ENCODE assay signal across 7 cellular contexts in the genomic region with DNA sequence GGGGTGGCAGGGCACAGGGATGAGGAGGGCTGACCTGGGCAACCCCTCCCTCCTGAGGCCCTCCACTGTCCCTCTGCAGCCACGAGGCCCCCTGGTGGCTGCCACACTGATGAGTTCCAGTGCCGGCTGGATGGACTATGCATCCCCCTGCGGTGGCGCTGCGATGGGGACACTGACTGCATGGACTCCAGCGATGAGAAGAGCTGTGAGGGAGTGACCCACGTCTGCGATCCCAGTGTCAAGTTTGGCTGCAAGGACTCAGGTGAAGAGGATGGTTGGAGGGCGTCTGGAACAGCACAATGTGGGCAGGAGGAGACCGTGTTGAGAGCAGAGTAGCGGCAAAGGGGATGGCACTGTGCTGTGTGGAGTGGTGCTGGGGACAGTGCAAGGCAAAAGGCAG. TPM values are rescaled to one million over a fixed set of nuclear protein-coding genes. Genes with fewer than 3 reads are reported as not detected.
DNase-seq lines count a peak whose midpoint lies in the region; ATAC-seq and TF ChIP-seq lines count a peak whose summit lies in the region.

No MANE protein-coding gene starts in this region.

- H3K36me3 ChIP-seq in mammary epithelial cell (ENCODE audit: insufficient read depth, low read length) (no peaks in the 10 kb centered on the region), mucosa of descending colon (ENCODE audit: low read depth) (no peaks in the 10 kb centered on the region)

- in situ Hi-C loops in mammary epithelial cell (cut with MboI; ENCODE audit: low sequenced_read_pairs in 2 of 2) = loop anchor here in 1 of 2 donors (10.0 kb wide), 2 partner anchors 98 to 168 kb away; a partner anchor contains a TSS

- peak; percentile 69 for TF ChIP-seq CTCF in GM12865 (IDR thresholded peaks at IDR 0.05; ENCODE audit: insufficient read depth, low read depth, low read length, missing control alignments)
- TF ChIP-seq CTCF in mammary epithelial cell (conservative IDR thresholded peaks at IDR 0.05 in 1 of 2, IDR thresholded peaks at IDR 0.05 in 1 of 2; ENCODE audit: extremely low read depth in 1 of 2, insufficient read depth in 1 of 2, low read depth in 1 of 2, low read length in 2 of 2) = peak; percentile 37 to 56
- peak; percentile 46 for TF ChIP-seq CTCF in mucosa of descending colon (IDR thresholded peaks at IDR 0.05)

- no TSS peak for BruUV-seq in mammary epithelial cell (replicated peaks; lab: Mats Ljungman, UMichigan)

- dilution Hi-C loops in mammary epithelial cell (cut with HindIII; ENCODE audit: low sequenced_read_pairs) = loop anchor here (5.0 kb wide), 3 partner anchors 51 to 416 kb away; no protein-coding TSS in a partner anchor

- H3K9me3 ChIP-seq in mammary epithelial cell (replicated peaks; ENCODE audit: insufficient read depth, low read length) = no peaks in the 10 kb centered on the region
- no peaks in the 10 kb centered on the region for H3K9me3 ChIP-seq in mucosa of descending colon

- 67% methylated on average over 9 of the region's 11 CpGs for WGBS in mammary epithelial cell (ENCODE audit: low coverage, missing lambda C conversion rate)

- H3K27ac ChIP-seq in mammary epithelial cell (ENCODE audit: insufficient read depth, low read depth, low read length) = no peak overlapping the region

- H3K4me1 ChIP-seq in mammary epithelial cell (ENCODE audit: insufficient read depth, low read length) = peaks cover 30% of the 10 kb centered on the region
- H3K4me1 ChIP-seq in mucosa of descending colon (ENCODE audit: low read depth) = no peaks in the 10 kb centered on the region

- H3K27me3 ChIP-seq in mammary epithelial cell (ENCODE audit: insufficient read depth, low read length) = no peaks in the 10 kb centered on the region

- H3K4me3 ChIP-seq in GM12865 (ENCODE audit: low read depth, low read length) (no peak overlapping the region), mammary epithelial cell (replicated peaks in 1 of 3; ENCODE audit: insufficient read depth in 1 of 3, low read depth in 2 of 3, low read length in 3 of 3) (no peak overlapping the region), mucosa of descending colon (no peak overlapping the region)

- no peaks in the 10 kb centered on the region for H3K79me2 ChIP-seq in mammary epithelial cell (ENCODE audit: insufficient read depth, low read length)

- no peak overlapping the region for H3K4me2 ChIP-seq in mammary epithelial cell (ENCODE audit: insufficient read depth, low read depth, low read length)

- CTCF ChIA-PET in mammary epithelial cell (lab: Charles Lee; ENCODE audit: low non-redundant PET) = no interaction called here

- H3K9ac ChIP-seq in mammary epithelial cell (ENCODE audit: insufficient read depth, low read length) = no peak overlapping the region

- H4K20me1 ChIP-seq in mammary epithelial cell (ENCODE audit: insufficient read depth, low read length) = no peaks in the 10 kb centered on the region

- no peak overlapping the region for H2AFZ ChIP-seq in mammary epithelial cell (ENCODE audit: low read depth, low read length)

- peak; percentile 53 for ATAC-seq in mucosa of descending colon
- no peak for ATAC-seq in HG03354 (IDR thresholded peaks at IDR 0.05; ENCODE audit: poor library complexity, severe bottlenecking, unreplicated experiment)

- intact Hi-C loops in mammary epithelial cell (cut with micrococcal nuclease) (loop anchor here (10.0 kb wide), 1 partner anchor 418 kb away; a partner anchor contains a TSS), mucosa of descending colon (cut with DNase I, micrococcal nuclease) (no loop called here)

- DNase-seq in GM12865 (ENCODE audit: low read depth) = no peak
- peak; percentile 6 for DNase-seq in NCI-H524 treated with DMSO at 0.1 percent for 48 hours (lab: John Stamatoyannopoulos, UW)
- no peak for DNase-seq in mammary epithelial cell
- peak in 2 of 3 donors; percentile 54 to 55 for DNase-seq in mucosa of descending colon
- DNase-seq in NCI-H2171 (lab: John Stamatoyannopoulos, UW) = no peak
- DNase-seq in SW480 (ENCODE audit: low spot score) = no peak

RNA-seq across cellular contexts. Expression of a gene that starts 25.7 kb away (rescaled TPM):
- total RNA-seq in mammary epithelial cell (not detected), mucosa of descending colon (not detected)
- not detected for polyA plus RNA-seq in mammary epithelial cell
- polyA minus RNA-seq in mammary epithelial cell = not detected

RNA-seq across cellular contexts. Expression of a gene that starts 43.5 kb away (rescaled TPM):
- 1 to 10 TPM in 1 of 2 donors, under 1 TPM in 1; 0.67 to 5.3 TPM for total RNA-seq in mammary epithelial cell
- polyA plus RNA-seq in mammary epithelial cell = 0.51 TPM
- 0.41 TPM for polyA minus RNA-seq in mammary epithelial cell
- total RNA-seq in mucosa of descending colon = under 1 TPM in 1 of 3 donors, not detected in 2; 0.25 TPM

RNA-seq across cellular contexts. Expression of a gene that starts 44.8 kb away (rescaled TPM):
- total RNA-seq in mammary epithelial cell = 10 to 100 TPM; 33.2 to 57.0 TPM
- 11.3 TPM for polyA plus RNA-seq in mammary epithelial cell
- polyA minus RNA-seq in mammary epithelial cell = 75.1 TPM
- total RNA-seq in mucosa of descending colon = 100 to 1,000 TPM; 128 to 223 (median 148) TPM

RNA-seq across cellular contexts. Expression of a gene that starts 56.4 kb away (rescaled TPM):
- total RNA-seq in mammary epithelial cell = 100 to 1,000 TPM; 266 to 337 TPM
- polyA plus RNA-seq in mammary epithelial cell = 285 TPM
- polyA minus RNA-seq in mammary epithelial cell = 190 TPM
- 10 to 100 TPM; 34.7 to 67.4 (median 40.9) TPM for total RNA-seq in mucosa of descending colon

Comparison
In these comparisons a context has a peak if more than half of its experiments do, and no peak if none do; other contexts are left out.
1. DNase-seq: peak in NCI-H524 treated with DMSO at 0.1 percent for 48 hours (single experiment) and mucosa of descending colon (2 of 3); none in GM12865 (single experiment), mammary epithelial cell (single experiment), NCI-H2171 (single experiment) and SW480 (single experiment).
2. Peak in every context shown above with its lines, with median percentiles within 50 percentile points of each other: CTCF ChIP-seq.